Comparison of ENCODE assay signal across 1 cellular context in the genomic region with DNA sequence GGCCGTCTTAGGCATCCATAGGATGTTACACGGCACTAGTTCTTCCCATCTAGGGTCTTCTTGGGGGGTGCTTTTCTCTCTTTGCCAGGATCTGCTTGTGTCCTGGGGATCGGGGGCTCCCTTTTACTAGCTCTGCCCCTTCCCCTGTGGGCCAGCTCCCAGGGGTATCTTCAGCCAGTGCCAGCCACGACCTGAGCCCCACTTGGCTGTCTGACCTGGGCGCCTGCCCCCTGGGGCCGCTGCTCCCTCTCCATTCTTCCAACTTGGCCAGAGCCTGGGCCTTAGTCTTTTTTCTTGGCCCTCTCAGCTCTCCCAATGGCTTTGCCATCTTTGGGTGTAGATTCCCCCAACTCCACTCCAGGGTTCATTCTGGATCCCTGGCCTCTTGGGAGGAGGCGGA.
TF ChIP-seq lines count a peak whose summit lies in the region.

No MANE protein-coding gene starts in this region.

TF ChIP-seq in HepG2, 621 proteins besides CTCF, POLR2A, EP300 and RAD21:
- TF ChIP-seq AGO2 (optimal IDR thresholded peaks at IDR 0.05; ENCODE audit: low read depth, low read length) (peak; percentile 10), YEATS4 (CRISPR knock-in tag; IDR thresholded peaks at IDR 0.05; ENCODE audit: borderline replicate concordance) (no peak), PHF20 (CRISPR knock-in tag; IDR thresholded peaks at IDR 0.05) (no peak), ZNF790 (CRISPR knock-in tag; IDR thresholded peaks at IDR 0.05; ENCODE audit: borderline replicate concordance) (0 out of 2 replicates have a peak, but pooled peaks have one; percentile 3), ZFYVE20 (CRISPR knock-in tag; IDR thresholded peaks at IDR 0.05; ENCODE audit: borderline replicate concordance, low read depth) (no peak), ZNF3 (CRISPR knock-in tag; IDR thresholded peaks at IDR 0.05) (no peak), MLLT10 (CRISPR knock-in tag; IDR thresholded peaks at IDR 0.05) (no peak), ZNF20 (CRISPR knock-in tag; IDR thresholded peaks at IDR 0.05) (no peak), HOXA5 (CRISPR knock-in tag; IDR thresholded peaks at IDR 0.05) (no peak), ZNF138 (CRISPR knock-in tag; IDR thresholded peaks at IDR 0.05; ENCODE audit: low read depth) (no peak)
- TF ChIP-seq, protein P1, sequence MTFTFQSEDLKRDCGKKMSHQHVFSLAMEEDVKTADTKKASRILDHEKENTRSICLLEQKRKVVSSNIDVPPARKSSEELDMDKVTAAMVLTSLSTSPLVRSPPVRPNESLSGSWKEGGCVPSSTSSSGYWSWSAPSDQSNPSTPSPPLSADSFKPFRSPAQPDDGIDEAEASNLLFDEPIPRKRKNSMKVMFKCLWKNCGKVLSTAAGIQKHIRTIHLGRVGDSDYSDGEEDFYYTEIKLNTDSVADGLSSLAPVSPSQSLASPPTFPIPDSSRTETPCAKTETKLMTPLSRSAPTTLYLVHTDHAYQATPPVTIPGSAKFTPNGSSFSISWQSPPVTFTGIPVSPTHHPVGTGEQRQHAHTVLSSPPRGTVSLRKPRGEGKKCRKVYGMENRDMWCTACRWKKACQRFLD (CRISPR knock-in tag; IDR thresholded peaks at IDR 0.05; ENCODE audit: borderline replicate concordance), result no peak
- TF ChIP-seq, protein P2, sequence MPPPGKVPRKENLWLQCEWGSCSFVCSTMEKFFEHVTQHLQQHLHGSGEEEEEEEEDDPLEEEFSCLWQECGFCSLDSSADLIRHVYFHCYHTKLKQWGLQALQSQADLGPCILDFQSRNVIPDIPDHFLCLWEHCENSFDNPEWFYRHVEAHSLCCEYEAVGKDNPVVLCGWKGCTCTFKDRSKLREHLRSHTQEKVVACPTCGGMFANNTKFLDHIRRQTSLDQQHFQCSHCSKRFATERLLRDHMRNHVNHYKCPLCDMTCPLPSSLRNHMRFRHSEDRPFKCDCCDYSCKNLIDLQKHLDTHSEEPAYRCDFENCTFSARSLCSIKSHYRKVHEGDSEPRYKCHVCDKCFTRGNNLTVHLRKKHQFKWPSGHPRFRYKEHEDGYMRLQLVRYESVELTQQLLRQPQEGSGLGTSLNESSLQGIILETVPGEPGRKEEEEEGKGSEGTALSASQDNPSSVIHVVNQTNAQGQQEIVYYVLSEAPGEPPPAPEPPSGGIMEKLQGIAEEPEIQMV (CRISPR knock-in tag; IDR thresholded peaks at IDR 0.05; ENCODE audit: low read depth), result no peak
- TF ChIP-seq, protein P3, sequence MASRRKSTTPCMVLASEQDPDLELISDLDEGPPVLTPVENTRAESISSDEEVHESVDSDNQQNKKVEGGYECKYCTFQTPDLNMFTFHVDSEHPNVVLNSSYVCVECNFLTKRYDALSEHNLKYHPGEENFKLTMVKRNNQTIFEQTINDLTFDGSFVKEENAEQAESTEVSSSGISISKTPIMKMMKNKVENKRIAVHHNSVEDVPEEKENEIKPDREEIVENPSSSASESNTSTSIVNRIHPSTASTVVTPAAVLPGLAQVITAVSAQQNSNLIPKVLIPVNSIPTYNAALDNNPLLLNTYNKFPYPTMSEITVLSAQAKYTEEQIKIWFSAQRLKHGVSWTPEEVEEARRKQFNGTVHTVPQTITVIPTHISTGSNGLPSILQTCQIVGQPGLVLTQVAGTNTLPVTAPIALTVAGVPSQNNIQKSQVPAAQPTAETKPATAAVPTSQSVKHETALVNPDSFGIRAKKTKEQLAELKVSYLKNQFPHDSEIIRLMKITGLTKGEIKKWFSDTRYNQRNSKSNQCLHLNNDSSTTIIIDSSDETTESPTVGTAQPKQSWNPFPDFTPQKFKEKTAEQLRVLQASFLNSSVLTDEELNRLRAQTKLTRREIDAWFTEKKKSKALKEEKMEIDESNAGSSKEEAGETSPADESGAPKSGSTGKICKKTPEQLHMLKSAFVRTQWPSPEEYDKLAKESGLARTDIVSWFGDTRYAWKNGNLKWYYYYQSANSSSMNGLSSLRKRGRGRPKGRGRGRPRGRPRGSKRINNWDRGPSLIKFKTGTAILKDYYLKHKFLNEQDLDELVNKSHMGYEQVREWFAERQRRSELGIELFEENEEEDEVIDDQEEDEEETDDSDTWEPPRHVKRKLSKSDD (CRISPR knock-in tag; IDR thresholded peaks at IDR 0.05; ENCODE audit: low read depth), result no peak
- TF ChIP-seq, protein P4, sequence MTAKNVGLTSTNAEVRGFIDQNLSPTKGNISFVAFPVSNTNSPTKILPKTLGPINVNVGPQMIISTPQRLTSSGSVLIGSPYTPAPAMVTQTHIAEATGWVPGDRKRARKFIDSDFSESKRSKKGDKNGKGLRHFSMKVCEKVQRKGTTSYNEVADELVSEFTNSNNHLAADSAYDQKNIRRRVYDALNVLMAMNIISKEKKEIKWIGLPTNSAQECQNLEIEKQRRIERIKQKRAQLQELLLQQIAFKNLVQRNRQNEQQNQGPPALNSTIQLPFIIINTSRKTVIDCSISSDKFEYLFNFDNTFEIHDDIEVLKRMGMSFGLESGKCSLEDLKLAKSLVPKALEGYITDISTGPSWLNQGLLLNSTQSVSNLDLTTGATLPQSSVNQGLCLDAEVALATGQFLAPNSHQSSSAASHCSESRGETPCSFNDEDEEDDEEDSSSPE (CRISPR knock-in tag; IDR thresholded peaks at IDR 0.05), result no peak
